Comparison of ENCODE assay signal across 10 cellular contexts in genomic region chr1:215517441-215517891, GRCh38. TPM values are rescaled to one million over a fixed set of nuclear protein-coding genes. Genes with fewer than 3 reads are reported as not detected.
A peak's percentile ranks its signal among the peaks of the same experiment; 100 is the strongest.
DNase-seq lines count a peak whose midpoint lies in the region; ATAC-seq and TF ChIP-seq lines count a peak whose summit lies in the region.
"Had no signal": no experiment of that assay in that cellular context is flagged by ENCODE, and none has a peak within 500 bp of the region (broad histone marks: within the 10 kb centered on the region; RNA-seq: fewer than 3 reads in every experiment).

No MANE protein-coding gene starts in this region.

- H3K27me3 Mint-ChIP-seq in progenitor cell of endocrine pancreas, result no peaks in the 10 kb centered on the region
- H3K27me3 Mint-ChIP-seq: central memory CD8-positive, alpha-beta T cell had no signal

- no peaks in the 10 kb centered on the region for H3K36me3 Mint-ChIP-seq in progenitor cell of endocrine pancreas (ENCODE audit: insufficient read depth)

- no peak for ATAC-seq in left cardiac atrium

- DNase-seq in NCI-H1694 treated with DMSO at 0.1 percent for 48 hours (lab: John Stamatoyannopoulos, UW) (peak; percentile 14), NCI-H1694 (lab: John Stamatoyannopoulos, UW) (no peak), MV-4-11 (lab: John Stamatoyannopoulos, UW) (peak; percentile 76), cardiac fibroblast (ENCODE audit: low read depth in 2 of 2) (peak; percentile 8 to 39), progenitor cell of endocrine pancreas (ENCODE audit: low spot score, unreplicated experiment) (no peak), HPDE6-E6E7 (ENCODE audit: extremely low spot score) (no peak), left cardiac atrium (no peak), DMS79 (lab: John Stamatoyannopoulos, UW) (no peak)

- no peaks in the 10 kb centered on the region for H3K4me1 Mint-ChIP-seq in progenitor cell of endocrine pancreas (ENCODE audit: low read depth)
- H3K4me1 Mint-ChIP-seq: central memory CD8-positive, alpha-beta T cell had no signal

- H3K27ac Mint-ChIP-seq in progenitor cell of endocrine pancreas, result no peak overlapping the region

- no peak overlapping the region for H3K4me3 ChIP-seq in cardiac fibroblast (replicated peaks in 1 of 2; ENCODE audit: low read depth in 2 of 2, low read length in 2 of 2)
- H3K4me3 ChIP-seq: BLaER1 had no signal

- TF ChIP-seq CTCF in cardiac fibroblast (IDR thresholded peaks at IDR 0.05; ENCODE audit: low read depth, low read length), result peak; percentile 5
- TF ChIP-seq CTCF in progenitor cell of endocrine pancreas (IDR thresholded peaks at IDR 0.05; ENCODE audit: unreplicated experiment), result peak; percentile 26

- intact Hi-C loops in left cardiac atrium (cut with DNase I), result no loop called here

- H3K9me3 Mint-ChIP-seq in progenitor cell of endocrine pancreas (ENCODE audit: low read depth), result peaks cover 18% of the 10 kb centered on the region
- H3K9me3 Mint-ChIP-seq: central memory CD8-positive, alpha-beta T cell had no signal

- no peak overlapping the region for H3K4me3 Mint-ChIP-seq in progenitor cell of endocrine pancreas (ENCODE audit: low read depth)
- H3K4me3 Mint-ChIP-seq: central memory CD8-positive, alpha-beta T cell had no signal

RNA-seq across cellular contexts. Expression of gene KCTD3, which starts 49.6 kb away (rescaled TPM):
- 70.5 and 73.5 TPM in 2 replicates for total RNA-seq in progenitor cell of endocrine pancreas
- 10 to 100 TPM; 16.4 to 17.2 TPM for total RNA-seq in left cardiac atrium

Comparison
In these comparisons a context has a peak if more than half of its experiments do, and no peak if none do; other contexts are left out.
1. DNase-seq: peak in NCI-H1694 treated with DMSO at 0.1 percent for 48 hours (single experiment), MV-4-11 (single experiment) and cardiac fibroblast (2 of 2); none in NCI-H1694 (single experiment), progenitor cell of endocrine pancreas (single experiment), HPDE6-E6E7 (single experiment), left cardiac atrium (single experiment) and DMS79 (single experiment).